ENCODE assay signal across 27 cellular contexts in the genomic region with DNA sequence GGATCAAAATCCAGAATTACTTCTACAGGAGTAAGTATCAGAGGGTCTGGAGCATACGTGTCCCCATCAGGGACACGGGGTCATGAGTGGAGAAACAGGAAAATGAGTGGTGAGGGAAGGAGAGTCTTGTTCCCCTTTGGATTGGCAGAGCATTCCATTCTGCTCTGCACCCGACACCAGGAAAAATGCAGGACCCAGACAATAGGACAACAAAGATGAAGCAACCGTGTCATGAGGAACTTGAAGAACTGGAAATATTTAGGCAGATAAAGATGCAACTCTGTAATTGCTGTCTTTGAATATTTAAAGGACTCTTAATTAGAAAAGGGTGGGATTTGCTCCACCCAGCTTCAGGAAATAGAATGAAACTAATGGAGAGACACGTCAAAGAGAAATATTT.
DNase-seq lines count a peak whose midpoint lies in the region; ATAC-seq, FAIRE-seq and TF ChIP-seq lines count a peak whose summit lies in the region.
"Had no signal": no experiment of that assay in that cellular context is flagged by ENCODE, and none has a peak within 500 bp of the region (broad histone marks: within the 10 kb centered on the region; RNA-seq: fewer than 3 reads in every experiment).

No MANE protein-coding gene starts in this region.

- CTCF ChIA-PET in endothelial cell of umbilical vein (lab: Charles Lee): interaction anchor here (0.7 to 4.5 kb wide), 5 partner anchors 10 to 551 kb away, joined by 3 to 58 read pairs (median 33); no protein-coding TSS in a partner anchor

- POLR2A ChIA-PET in endothelial cell of umbilical vein (lab: Charles Lee): no interaction called here

- H3K27me3 ChIP-seq in right cardiac atrium (ENCODE audit: control insufficient read depth, insufficient read depth) (no peaks in the 10 kb centered on the region), right atrium auricular region (no peaks in the 10 kb centered on the region), endothelial cell of umbilical vein (ENCODE audit: control insufficient read depth in 2 of 2, insufficient read depth in 2 of 2, low read length in 2 of 2) (no peaks in the 10 kb centered on the region), trophoblast cell (ENCODE audit: insufficient read depth, low read length) (no peaks in the 10 kb centered on the region), aorta (ENCODE audit: control insufficient read depth in 1 of 2, insufficient read depth in 2 of 2, low read length in 1 of 2) (no peaks in the 10 kb centered on the region), SJCRH30 (no peaks in the 10 kb centered on the region)
- H3K27me3 ChIP-seq: adrenal gland, BLaER1, cardiac muscle cell, left lung, Peyer's patch had no signal

- H2BK12ac ChIP-seq in trophoblast cell (ENCODE audit: low read length): no peak overlapping the region

- no peak overlapping the region for H3K4ac ChIP-seq in trophoblast cell (ENCODE audit: low read depth, low read length)

- no peak overlapping the region for H2BK120ac ChIP-seq in trophoblast cell (ENCODE audit: insufficient read depth, low read length, poor library complexity)

- TF ChIP-seq CTCF in right atrium auricular region (IDR thresholded peaks at IDR 0.05) (no peak), endothelial cell of umbilical vein (IDR thresholded peaks at IDR 0.05; ENCODE audit: extremely low read depth in 1 of 2, insufficient read depth in 1 of 2, low read depth in 1 of 2, low read length in 2 of 2) (no peak)

- intact Hi-C loops in right cardiac atrium (cut with DNase I) (loop anchor here in 2 of 4 donors (10.0 kb wide), 2 partner anchors 100 to 180 kb away; no protein-coding TSS in a partner anchor), endothelial cell of umbilical vein (cut with micrococcal nuclease) (no loop called here), aorta (cut with DNase I) (loop anchor here (5.0 to 10.0 kb wide), 2 partner anchors 460 to 548 kb away; no protein-coding TSS in a partner anchor)

- H4K91ac ChIP-seq in trophoblast cell (ENCODE audit: low read depth, low read length): no peak overlapping the region

- FAIRE-seq in endothelial cell of umbilical vein (lab: Jason Lieb, UNC): no peak
- FAIRE-seq: GM12891 had no signal

- TF ChIP-seq POLR2A in endothelial cell of umbilical vein (IDR thresholded peaks at IDR 0.05; ENCODE audit: low read depth, low read length): no peak

- no peak overlapping the region for H4K12ac ChIP-seq in trophoblast cell (ENCODE audit: low read depth, low read length)

- ATAC-seq in right cardiac atrium: no peak
- no peak for ATAC-seq in aorta (ENCODE audit: low FRiP score)
- no peak for ATAC-seq in GM18861 (IDR thresholded peaks at IDR 0.05; ENCODE audit: unreplicated experiment)
- ATAC-seq: left lung had no signal

- H2AFZ ChIP-seq in endothelial cell of umbilical vein (ENCODE audit: low read depth, low read length) (peak overlapping the region; percentile 30), trophoblast cell (ENCODE audit: insufficient read depth, low read length, poor library complexity) (no peak overlapping the region)

- dilution Hi-C loops in endothelial cell of umbilical vein (cut with MboI; ENCODE audit: extremely low pct_ligation_motif_present, low sequenced_read_pairs): no loop called here

- H3K79me1 ChIP-seq in trophoblast cell (ENCODE audit: low read length): no peaks in the 10 kb centered on the region

- H3K4me3 ChIP-seq in right cardiac atrium (ENCODE audit: low read length): no peak overlapping the region
- H3K4me3 ChIP-seq in right atrium auricular region: no peak overlapping the region
- no peak overlapping the region for H3K4me3 ChIP-seq in endothelial cell of umbilical vein (replicated peaks in 1 of 3; ENCODE audit: insufficient read depth in 1 of 3, low read depth in 1 of 3, low read length in 3 of 3)
- no peak overlapping the region for H3K4me3 ChIP-seq in trophoblast cell (ENCODE audit: low read depth, low read length)
- no peak overlapping the region for H3K4me3 ChIP-seq in aorta (ENCODE audit: low read length in 2 of 2)
- no peak overlapping the region for H3K4me3 ChIP-seq in SJCRH30
- H3K4me3 ChIP-seq: adrenal gland, BLaER1, cardiac muscle cell, HAP-1, left lung, Peyer's patch had no signal

- no peak overlapping the region for H3K14ac ChIP-seq in trophoblast cell (ENCODE audit: low read length)

- H3K9me1 ChIP-seq in endothelial cell of umbilical vein (replicated peaks; ENCODE audit: control insufficient read depth, extremely low read depth, insufficient read depth, low read length): no peaks in the 10 kb centered on the region

- H3K36me3 ChIP-seq in right atrium auricular region: no peaks in the 10 kb centered on the region
- no peaks in the 10 kb centered on the region for H3K36me3 ChIP-seq in endothelial cell of umbilical vein (ENCODE audit: control insufficient read depth in 2 of 2, extremely low read depth in 1 of 2, insufficient read depth in 2 of 2, low read length in 2 of 2)
- H3K36me3 ChIP-seq in trophoblast cell (ENCODE audit: control insufficient read depth in 1 of 2, insufficient read depth in 2 of 2, low read length in 2 of 2): no peaks in the 10 kb centered on the region
- no peaks in the 10 kb centered on the region for H3K36me3 ChIP-seq in aorta (ENCODE audit: control insufficient read depth in 1 of 2, insufficient read depth in 2 of 2, low read length in 1 of 2)
- no peaks in the 10 kb centered on the region for H3K36me3 ChIP-seq in SJCRH30
- H3K36me3 ChIP-seq: adrenal gland, BLaER1, cardiac muscle cell, HAP-1, left lung, Peyer's patch had no signal

- H3K27ac ChIP-seq in right cardiac atrium (ENCODE audit: low read length) (peak overlapping the region; percentile 48), right atrium auricular region (peak overlapping the region in 1 of 2 donors; percentile 30), endothelial cell of umbilical vein (ENCODE audit: insufficient read depth, low read depth, low read length) (no peak overlapping the region), trophoblast cell (ENCODE audit: low read depth, low read length) (no peak overlapping the region), aorta (ENCODE audit: low read depth in 1 of 2, low read length in 2 of 2) (peak overlapping the region; percentile 46 to 65), SJCRH30 (no peak overlapping the region)
- H3K27ac ChIP-seq: BLaER1, cardiac muscle cell, left lung, Peyer's patch had no signal

- H3K9me3 ChIP-seq in right cardiac atrium (ENCODE audit: control insufficient read depth, low read length): no peaks in the 10 kb centered on the region
- no peaks in the 10 kb centered on the region for H3K9me3 ChIP-seq in right atrium auricular region
- H3K9me3 ChIP-seq in endothelial cell of umbilical vein (replicated peaks; ENCODE audit: control insufficient read depth, insufficient read depth, low read length): no peaks in the 10 kb centered on the region
- no peaks in the 10 kb centered on the region for H3K9me3 ChIP-seq in trophoblast cell (ENCODE audit: insufficient read depth, low read depth, low read length)
- no peaks in the 10 kb centered on the region for H3K9me3 ChIP-seq in aorta (ENCODE audit: control insufficient read depth, low read length)
- no peaks in the 10 kb centered on the region for H3K9me3 ChIP-seq in SJCRH30 (replicated peaks)
- H3K9me3 ChIP-seq: adrenal gland, BLaER1, HAP-1, left lung, Peyer's patch had no signal

- no peaks in the 10 kb centered on the region for H4K20me1 ChIP-seq in endothelial cell of umbilical vein (replicated peaks; ENCODE audit: control insufficient read depth, extremely low read depth, insufficient read depth, low read length)
- H4K20me1 ChIP-seq: BLaER1 had no signal

- no peak overlapping the region for H3K23ac ChIP-seq in trophoblast cell (ENCODE audit: low read length)

- no peak overlapping the region for H2AK5ac ChIP-seq in trophoblast cell (ENCODE audit: low read length)

- no peak overlapping the region for H4K8ac ChIP-seq in trophoblast cell (ENCODE audit: low read depth, low read length)

- H3K79me2 ChIP-seq in endothelial cell of umbilical vein (ENCODE audit: control insufficient read depth, insufficient read depth, low read length): peaks cover 12% of the 10 kb centered on the region
- H3K79me2 ChIP-seq in trophoblast cell (ENCODE audit: control insufficient read depth, insufficient read depth, low read length, poor library complexity): no peaks in the 10 kb centered on the region

- H3K4me1 ChIP-seq in right cardiac atrium (ENCODE audit: control insufficient read depth, insufficient read depth, low read length) (peaks cover 15% of the 10 kb centered on the region), right atrium auricular region (peaks cover 0 to 40% of the 10 kb centered on the region in 2 donors), endothelial cell of umbilical vein (ENCODE audit: control insufficient read depth, extremely low read depth, insufficient read depth, low read length) (peaks cover 32% of the 10 kb centered on the region), trophoblast cell (ENCODE audit: control insufficient read depth in 1 of 2, insufficient read depth in 2 of 2, low read length in 2 of 2) (peaks cover 0 to 7% of the 10 kb centered on the region in 2 experiments), aorta (ENCODE audit: control insufficient read depth in 1 of 2, insufficient read depth in 2 of 2, low read length in 2 of 2) (peaks cover 8 to 12% of the 10 kb centered on the region in 2 donors), SJCRH30 (peaks cover 8% of the 10 kb centered on the region)
- H3K4me1 ChIP-seq: BLaER1, HAP-1, Peyer's patch had no signal

- 37% methylated on average over 5 of the region's 5 CpGs for WGBS in right cardiac atrium
- no CpG with 5 or more reads among the region's 5 CpGs for WGBS in trophoblast cell (ENCODE audit: extremely low coverage, insufficient coverage, insufficient read length)
- 10% methylated on average over 5 of the region's 5 CpGs for WGBS in aorta, 2 donors

- DNase-seq in right cardiac atrium: no peak
- DNase-seq in right atrium auricular region (ENCODE audit: low spot score): no peak
- no peak for DNase-seq in endothelial cell of umbilical vein (ENCODE audit: low read depth, low spot score)
- DNase-seq in trophoblast cell: peak; percentile 30 to 72
- DNase-seq in aorta: no peak
- DNase-seq in activated gamma-delta T cell (lab: John Stamatoyannopoulos, UW): no peak
- DNase-seq in SJCRH30: no peak
- DNase-seq: 8988T; activated CD8-positive, alpha-beta memory T cell treated with anti-CD3 and anti-CD28 coated beads for 24 hours; activated naive CD4-positive, alpha-beta T cell; activated T-cell treated with anti-CD3 and anti-CD28 coated beads, Interleukin-2, amount 50 U/mL, for 1 hour; adrenal gland; left lung; NCI-H1048; NCI-H1930; NCI-H69; nucleus accumbens; Peyer's patch; retina; stimulated activated CD4-positive, alpha-beta T cell treated with anti-CD3 and anti-CD28 coated beads, Interleukin-12 subunit alpha, Interleukin-12 subunit beta, amount 100 ng/mL, for 4 hours; stimulated activated CD4-positive, alpha-beta T cell treated with anti-CD3 and anti-CD28 coated beads, Interleukin-4, amount 100 ng/mL, for 4 hours; stimulated activated naive CD4-positive, alpha-beta T cell had no signal

- no TSS peak for BruUV-seq in endothelial cell of umbilical vein (replicated peaks; lab: Mats Ljungman, UMichigan)

- H3K4me2 ChIP-seq in endothelial cell of umbilical vein (ENCODE audit: insufficient read depth, low read length) (no peak overlapping the region), trophoblast cell (ENCODE audit: low read length) (no peak overlapping the region)
- H3K4me2 ChIP-seq: BLaER1 had no signal

- H3K9ac ChIP-seq in endothelial cell of umbilical vein (replicated peaks; ENCODE audit: extremely low read depth, insufficient read depth, low read length): no peak overlapping the region
- H3K9ac ChIP-seq in trophoblast cell (ENCODE audit: low read length): no peak overlapping the region
- H3K9ac ChIP-seq: BLaER1 had no signal

- H3K18ac ChIP-seq in trophoblast cell (ENCODE audit: low read length): no peak overlapping the region

- H2BK5ac ChIP-seq in trophoblast cell (ENCODE audit: low read depth, low read length, poor library complexity): no peak overlapping the region

Comparison
In these comparisons a context has a peak if more than half of its experiments do, and no peak if none do; other contexts are left out.
1. DNase-seq: peak in trophoblast cell (2 of 2); none in right cardiac atrium (0 of 3), right atrium auricular region (single experiment), endothelial cell of umbilical vein (single experiment), aorta (0 of 2), activated gamma-delta T cell (single experiment) and SJCRH30 (0 of 2).
2. H3K27ac ChIP-seq: peak in right cardiac atrium (single experiment) and aorta (2 of 2); none in endothelial cell of umbilical vein (single experiment), trophoblast cell (single experiment) and SJCRH30 (single experiment).